8 cellular contexts compared by ENCODE assay signal in the genomic region with DNA sequence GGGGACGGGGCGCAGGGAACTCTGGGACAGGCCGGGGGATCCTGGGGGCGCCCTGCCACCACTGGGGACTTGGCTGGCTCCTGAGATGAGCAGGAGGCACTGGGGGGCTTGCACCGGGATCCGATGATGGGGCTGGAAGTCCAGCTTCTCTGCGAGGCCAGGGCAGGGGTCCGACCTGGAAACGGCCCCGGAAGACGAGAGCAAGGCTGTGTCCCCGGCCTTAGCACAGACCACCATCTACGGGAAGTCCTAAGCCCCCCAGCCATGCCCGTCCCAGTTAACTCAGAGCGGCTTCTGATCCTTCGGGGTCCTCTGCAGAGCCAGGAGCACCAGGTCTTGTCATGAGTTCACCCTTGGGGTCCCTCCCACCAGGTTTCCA. TPM values are rescaled to one million over a fixed set of nuclear protein-coding genes. Genes with fewer than 3 reads are reported as not detected.
A peak's percentile ranks its signal among the peaks of the same experiment; 100 is the strongest.
DNase-seq lines count a peak whose midpoint lies in the region; ATAC-seq and TF ChIP-seq lines count a peak whose summit lies in the region.

No MANE protein-coding gene starts in this region.

- H3K27ac ChIP-seq in DND-41 (ENCODE audit: low read length), result peak overlapping the region; percentile 95

- peak overlapping the region; percentile 90 for H3K9ac ChIP-seq in DND-41 (ENCODE audit: low read depth, low read length)

- TF ChIP-seq CTCF in DND-41 (IDR thresholded peaks at IDR 0.05; ENCODE audit: borderline replicate concordance, extremely low read depth, low read length, poor library complexity, severe bottlenecking) (no peak), NB4 (IDR thresholded peaks at IDR 0.05; ENCODE audit: low read depth, low read length) (no peak), choroid plexus epithelial cell (conservative IDR thresholded peaks at IDR 0.05; ENCODE audit: low read depth, low read length) (no peak), neural crest cell (conservative IDR thresholded peaks at IDR 0.05) (no peak)

- H3K27ac Mint-ChIP-seq in neural crest cell (ENCODE audit: unreplicated experiment), result no peak overlapping the region

- no peaks in the 10 kb centered on the region for H3K9me3 Mint-ChIP-seq in neural crest cell

- H3K27me3 ChIP-seq in DND-41 (ENCODE audit: insufficient read depth, low read length, poor library complexity), result no peaks in the 10 kb centered on the region

- H3K36me3 ChIP-seq in DND-41 (ENCODE audit: insufficient read depth, low read length), result peaks cover 73% of the 10 kb centered on the region

- peak overlapping the region; percentile 83 for H3K4me3 Mint-ChIP-seq in neural crest cell

- in situ Hi-C loops in ACHN (cut with HindIII; ENCODE audit: low pct_ligation_motif_present, low pct_unique_long_range_greater_than_20kb, low sequenced_read_pairs), result no loop called here

- peaks cover 8% of the 10 kb centered on the region for H3K27me3 Mint-ChIP-seq in neural crest cell (ENCODE audit: low read depth)

- ATAC-seq in DND-41 (ENCODE audit: insufficient read depth, low read depth), result no peak
- ATAC-seq in HG03571 (IDR thresholded peaks at IDR 0.05; ENCODE audit: unreplicated experiment), result no peak
- ATAC-seq in GM19328 (IDR thresholded peaks at IDR 0.05; ENCODE audit: unreplicated experiment), result no peak

- H3K4me3 ChIP-seq in DND-41 (ENCODE audit: low read depth in 1 of 2, low read length in 2 of 2), result peak overlapping the region; percentile 66 to 76
- peak overlapping the region; percentile 96 for H3K4me3 ChIP-seq in NB4 (ENCODE audit: low read depth, low read length)
- H3K4me3 ChIP-seq in choroid plexus epithelial cell (ENCODE audit: low read depth, low read length), result peak overlapping the region; percentile 71

- no peaks in the 10 kb centered on the region for H3K36me3 Mint-ChIP-seq in neural crest cell (ENCODE audit: low read depth)

- TF ChIP-seq POLR2A in NB4 (IDR thresholded peaks at IDR 0.05; ENCODE audit: extremely low read depth, insufficient read length), result no peak

- H3K4me1 Mint-ChIP-seq in neural crest cell, result peaks cover 4% of the 10 kb centered on the region

- H3K79me2 ChIP-seq in DND-41 (ENCODE audit: insufficient read depth, low read length), result peaks cover 81% of the 10 kb centered on the region

- H3K4me1 ChIP-seq in DND-41 (ENCODE audit: insufficient read depth, low read length), result peaks cover 77% of the 10 kb centered on the region

- DNase-seq in DND-41 (no peak), NB4 (ENCODE audit: low read depth) (no peak), choroid plexus epithelial cell (ENCODE audit: low read depth) (no peak), neural crest cell (ENCODE audit: low read depth, low spot score) (no peak), ACHN (no peak), DMS114 treated with DMSO at 0.1 percent for 48 hours (lab: John Stamatoyannopoulos, UW; ENCODE audit: unreplicated experiment) (no peak)

- H3K4me2 ChIP-seq in DND-41 (ENCODE audit: insufficient read depth, low read length), result peak overlapping the region; percentile 87

- H3K9me3 ChIP-seq in DND-41 (ENCODE audit: insufficient read depth, low read length, severe bottlenecking), result no peaks in the 10 kb centered on the region

- no peak overlapping the region for H2AFZ ChIP-seq in DND-41 (ENCODE audit: low read depth, low read length)

- H4K20me1 ChIP-seq in DND-41 (ENCODE audit: insufficient read depth, low read length), result peaks cover 50% of the 10 kb centered on the region

RNA-seq across cellular contexts. Expression of a gene that starts 0.6 kb away (rescaled TPM):
- total RNA-seq in neural crest cell, result 79.6 and 79.9 TPM in 2 replicates

RNA-seq across cellular contexts. Expression of a gene that starts 7.6 kb away (rescaled TPM):
- total RNA-seq in neural crest cell, result 114 and 116 TPM in 2 replicates

RNA-seq across cellular contexts. Expression of a gene that starts 19.1 kb away (rescaled TPM):
- 17.8 and 20.7 TPM in 2 replicates for total RNA-seq in neural crest cell

RNA-seq across cellular contexts. Expression of a gene that starts 52.6 kb away (rescaled TPM):
- total RNA-seq in neural crest cell, result 19.7 and 20.1 TPM in 2 replicates

RNA-seq across cellular contexts. Expression of a gene that starts 52.8 kb away (rescaled TPM):
- 89.8 and 95.1 TPM in 2 replicates for total RNA-seq in neural crest cell
